In genomic region chr9:116482740-116483139, GRCh38 we compare ENCODE assay signal across 1 cellular context.
TF ChIP-seq lines count a peak whose summit lies in the region.

No MANE protein-coding gene starts in this region.

TF ChIP-seq in H1, 55 proteins besides CTCF, POLR2A, EP300 and RAD21:
- TF ChIP-seq TEAD4 (IDR thresholded peaks at IDR 0.05; ENCODE audit: low read depth, low read length) (peak; percentile 83), CHD2 (IDR thresholded peaks at IDR 0.05; ENCODE audit: low read length) (no peak)
